3 cellular contexts compared by ENCODE assay signal in the genomic region with DNA sequence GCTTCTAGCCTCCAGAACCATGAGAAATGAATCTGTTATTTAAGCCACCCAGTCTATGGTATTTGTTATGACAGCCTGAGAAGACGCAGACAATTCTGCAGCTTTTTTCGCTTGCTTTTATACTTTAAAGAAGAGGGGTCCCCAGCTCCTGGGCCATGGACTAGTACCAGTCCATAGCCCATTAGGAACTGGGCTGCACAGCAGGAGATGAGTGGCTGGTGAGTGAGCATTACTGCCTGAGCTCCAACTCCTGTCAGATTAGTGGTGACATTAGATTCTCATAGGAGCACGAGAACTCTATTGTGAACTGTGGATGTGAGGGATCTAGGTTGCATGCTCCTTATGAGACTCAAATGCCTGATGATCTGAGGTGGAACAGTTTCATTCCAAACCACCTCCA.
"Had no signal": no experiment of that assay in that cellular context is flagged by ENCODE, and none has a peak within 500 bp of the region (broad histone marks: within the 10 kb centered on the region; RNA-seq: fewer than 3 reads in every experiment).

No MANE protein-coding gene starts in this region.

- DNase-seq: GDM1, GF-D8 had no signal

- H3K4me3 ChIP-seq: GM12878 had no signal
